8 cellular contexts compared by ENCODE assay signal in genomic region chr21:45405819-45406762, GRCh38. TPM values are rescaled to one million over a fixed set of nuclear protein-coding genes. Genes with fewer than 3 reads are reported as not detected.
DNase-seq lines count a peak whose midpoint lies in the region; ATAC-seq and TF ChIP-seq lines count a peak whose summit lies in the region.

No MANE protein-coding gene starts in this region.

- no peak for TF ChIP-seq EP300 in sigmoid colon (IDR thresholded peaks at IDR 0.05)

- H3K36me3 ChIP-seq in HAP-1 (replicated peaks), result peaks cover 5% of the 10 kb centered on the region; the same call in 1 of the 2 replicates
- H3K36me3 ChIP-seq in left ventricle myocardium inferior, result no peaks in the 10 kb centered on the region
- no peaks in the 10 kb centered on the region for H3K36me3 ChIP-seq in sigmoid colon
- H3K36me3 ChIP-seq in Karpas-422 (ENCODE audit: insufficient read depth, low read length), result no peaks in the 10 kb centered on the region

- peak; percentile 8 for TF ChIP-seq CTCF in left ventricle myocardium inferior (IDR thresholded peaks at IDR 0.05; ENCODE audit: borderline replicate concordance)
- TF ChIP-seq CTCF in sigmoid colon (IDR thresholded peaks at IDR 0.05), result no peak

- 14 to 16% methylated on average over 83 of the region's 83 CpGs for WGBS in sigmoid colon, 2 donors

- H3K27ac ChIP-seq in left ventricle myocardium inferior (replicated peaks), result peak overlapping the region; percentile 89
- peak overlapping the region; percentile 77 to 82 (median 80) for H3K27ac ChIP-seq in sigmoid colon
- no peak overlapping the region for H3K27ac ChIP-seq in Karpas-422 (ENCODE audit: low read length)

- H4K20me1 ChIP-seq in Karpas-422 (ENCODE audit: insufficient read depth, low read depth, low read length), result 0 out of 2 replicates have a peak, but pooled peaks cover 4% of the 10 kb centered on the region

- H3K4me1 ChIP-seq in HAP-1 (peaks cover 7% of the 10 kb centered on the region), left ventricle myocardium inferior (peaks cover 66% of the 10 kb centered on the region), sigmoid colon (peaks cover 0 to 37% (median 32%) of the 10 kb centered on the region in 4 donors), Karpas-422 (ENCODE audit: low read length) (no peaks in the 10 kb centered on the region)

- peak; percentile 22 to 67 for DNase-seq in HAP-1 (ENCODE audit: low spot score in 2 of 2)
- peak; percentile 7 to 27 for DNase-seq in activated CD4-positive, alpha-beta T cell treated with anti-CD3 and anti-CD28 coated beads, Interleukin-2, amount 50 U/mL, for 48 hours
- DNase-seq in left ventricle myocardium inferior, result peak; percentile 30
- peak; percentile 69 for DNase-seq in sigmoid colon
- no peak for DNase-seq in Karpas-422
- DNase-seq in cerebellar nuclear complex (lab: John Stamatoyannopoulos, UW), result no peak
- no peak for DNase-seq in SIG-M5 (lab: John Stamatoyannopoulos, UW)

- H3K9me2 ChIP-seq in Karpas-422 (replicated peaks; ENCODE audit: insufficient read depth, low read length), result no peaks in the 10 kb centered on the region

- no peak overlapping the region for H2AFZ ChIP-seq in Karpas-422 (ENCODE audit: low read length)

- no peaks in the 10 kb centered on the region for H3K79me2 ChIP-seq in Karpas-422 (ENCODE audit: low read length)

- no peak overlapping the region for H3K9ac ChIP-seq in Karpas-422 (ENCODE audit: low read length)

- H3K9me3 ChIP-seq in HAP-1 (peaks cover 5% of the 10 kb centered on the region; the same call in 1 of the 2 replicates), left ventricle myocardium inferior (replicated peaks) (peaks cover 8% of the 10 kb centered on the region), sigmoid colon (peaks cover 0 to 3% (median under 1%) of the 10 kb centered on the region in 4 donors), Karpas-422 (ENCODE audit: low read length) (no peaks in the 10 kb centered on the region)

- intact Hi-C loops in left ventricle myocardium inferior (cut with micrococcal nuclease), result no loop called here
- intact Hi-C loops in sigmoid colon (cut with DNase I), result no loop called here

- H3K4me3 ChIP-seq in HAP-1, result peak overlapping the region; percentile 49
- peak overlapping the region; percentile 83 for H3K4me3 ChIP-seq in left ventricle myocardium inferior
- peak overlapping the region; percentile 31 to 68 (median 63) for H3K4me3 ChIP-seq in sigmoid colon
- H3K4me3 ChIP-seq in Karpas-422 (ENCODE audit: low read length), result no peak overlapping the region

- no peak overlapping the region for H3K4me2 ChIP-seq in Karpas-422 (ENCODE audit: low read depth, low read length, poor library complexity, severe bottlenecking)

- no peaks in the 10 kb centered on the region for H3K27me3 ChIP-seq in HAP-1 (ENCODE audit: low read depth)
- no peaks in the 10 kb centered on the region for H3K27me3 ChIP-seq in left ventricle myocardium inferior (ENCODE audit: low read depth)
- no peaks in the 10 kb centered on the region for H3K27me3 ChIP-seq in sigmoid colon
- no peaks in the 10 kb centered on the region for H3K27me3 ChIP-seq in Karpas-422 (ENCODE audit: low read length)

- in situ Hi-C loops in HAP-1 (cut with MboI; ENCODE audit: low sequenced_read_pairs), result no loop called here

- TF ChIP-seq POLR2A in sigmoid colon (IDR thresholded peaks at IDR 0.05), result no peak

- no peak for ATAC-seq in HG03135 (IDR thresholded peaks at IDR 0.05; ENCODE audit: unreplicated experiment)

RNA-seq across cellular contexts. Expression of gene COL18A1, which starts 1.1 kb away (rescaled TPM):
- total RNA-seq in left ventricle myocardium inferior (66.5 TPM), sigmoid colon (100 to 1,000 TPM in 3 of 4 donors, 10 to 100 TPM in 1; 39.7 to 197 (median 103) TPM)
- 10 to 100 TPM in 1 of 3 donors, 1 to 10 TPM in 2; 4.4 to 34.8 (median 5.4) TPM for polyA plus RNA-seq in sigmoid colon
- 0.11 and 0.36 TPM in 2 replicates for total RNA-seq in Karpas-422 (2014; rRNA removed; shearing (Covaris generic); ENCODE audit: low replicate concordance)

Comparison
In these comparisons a context has a peak if more than half of its experiments do, and no peak if none do; other contexts are left out.
1. DNase-seq: peak in HAP-1 (2 of 2), activated CD4-positive, alpha-beta T cell treated with anti-CD3 and anti-CD28 coated beads, Interleukin-2, amount 50 U/mL, for 48 hours (2 of 2), left ventricle myocardium inferior (single experiment) and sigmoid colon (single experiment); none in Karpas-422 (single experiment), cerebellar nuclear complex (0 of 2) and SIG-M5 (single experiment).
2. RNA of gene COL18A1, which starts 1.1 kb away (total RNA-seq): 39.7 to 197 TPM in sigmoid colon and 66.5 TPM in left ventricle myocardium inferior (single experiment); 0.11 to 0.36 TPM in Karpas-422; every median in the first group is over 10 times any median in the second.